In the genomic region with DNA sequence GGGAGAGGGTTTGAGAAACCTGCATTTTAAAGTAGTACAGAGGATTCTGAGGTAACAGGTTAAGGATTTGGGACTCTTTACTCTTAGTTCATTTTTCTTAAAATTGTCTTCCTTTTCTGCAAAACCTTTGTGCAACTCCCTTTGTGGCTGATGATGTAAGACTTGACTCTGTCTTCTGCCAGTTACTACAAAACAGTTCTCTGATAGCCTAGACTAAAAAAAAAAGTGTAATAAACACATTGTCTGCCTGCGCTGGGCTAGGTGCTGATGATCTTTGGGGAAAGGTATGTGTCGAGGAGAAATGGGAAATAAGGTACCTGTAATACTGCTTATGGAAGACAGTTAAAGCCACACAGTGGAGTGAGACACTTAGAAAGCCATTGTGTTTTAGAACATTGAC, we compare ENCODE assay signal across 20 cellular contexts. TPM values are rescaled to one million over a fixed set of nuclear protein-coding genes. Genes with fewer than 3 reads are reported as not detected.
DNase-seq lines count a peak whose midpoint lies in the region; ATAC-seq and TF ChIP-seq lines count a peak whose summit lies in the region.
"Had no signal": no experiment of that assay in that cellular context is flagged by ENCODE, and none has a peak within 500 bp of the region (broad histone marks: within the 10 kb centered on the region; RNA-seq: fewer than 3 reads in every experiment).

No MANE protein-coding gene starts in this region.

- peak overlapping the region; percentile 27 for H3K27ac Mint-ChIP-seq in osteocyte (ENCODE audit: unreplicated experiment)
- H3K27ac Mint-ChIP-seq in WTC11, result no peak overlapping the region
- no peak overlapping the region for H3K27ac Mint-ChIP-seq in H9
- H3K27ac Mint-ChIP-seq: activated T-helper 2 cell treated with anti-CD3 and anti-CD28 coated beads, Interferon-gamma antibody, Interleukin-2, Interleukin-4, amounts not matched to agents 10 μg/mL and 5 μg/mL and 100 μg/mL, durations not matched to agents 14 hours and 24 hours and 36 hours had no signal

- no peaks in the 10 kb centered on the region for H3K9me2 ChIP-seq in GM23248 (ENCODE audit: insufficient read depth)
- H3K9me2 ChIP-seq: SK-N-SH had no signal

- peak overlapping the region; percentile 43; the same call in 1 of the 2 replicates for H3K9ac ChIP-seq in GM23248
- no peak overlapping the region for H3K9ac ChIP-seq in H9 (ENCODE audit: extremely low read depth, insufficient read length, low read length)
- H3K9ac ChIP-seq: SK-N-SH had no signal

- H3K9me3 ChIP-seq in GM23248 (ENCODE audit: low read depth) (no peaks in the 10 kb centered on the region), ovary (no peaks in the 10 kb centered on the region), H9 (ENCODE audit: control insufficient read depth, low read depth, low read length) (peaks cover 10% of the 10 kb centered on the region)
- H3K9me3 ChIP-seq: left lung, SK-N-SH had no signal

- H3K23me2 ChIP-seq in H9 (ENCODE audit: insufficient read length, low read depth, low read length, poor library complexity, severe bottlenecking), result no peaks in the 10 kb centered on the region

- H3K4ac ChIP-seq in H9 (ENCODE audit: low read depth, low read length), result no peak overlapping the region

- H3K4me1 ChIP-seq in GM23248 (ENCODE audit: insufficient read depth) (peaks cover 20% of the 10 kb centered on the region), ovary (ENCODE audit: insufficient read depth) (no peaks in the 10 kb centered on the region), H9 (ENCODE audit: insufficient read depth, low read length) (no peaks in the 10 kb centered on the region)

- H3K4me3 Mint-ChIP-seq in osteocyte (ENCODE audit: unreplicated experiment) (no peak overlapping the region), WTC11 (no peak overlapping the region), H9 (no peak overlapping the region)

- peak; percentile 47 for DNase-seq in GM23248
- DNase-seq in NOMO-1 treated with dmso at 0.1 percent for 144 hours (lab: John Stamatoyannopoulos, UW; ENCODE audit: unreplicated experiment), result peak; percentile 63
- peak; percentile 38 for DNase-seq in choroid plexus epithelial cell (ENCODE audit: low read depth)
- no peak for DNase-seq in osteocyte (ENCODE audit: extremely low spot score, unreplicated experiment)
- DNase-seq in WTC11 (ENCODE audit: low spot score), result no peak
- DNase-seq in ovary, result no peak
- no peak for DNase-seq in stimulated activated CD4-positive, alpha-beta T cell treated with anti-CD3 and anti-CD28 coated beads, Interleukin-12 subunit alpha, Interleukin-12 subunit beta, amount 100 ng/mL, for 4 hours
- no peak for DNase-seq in H9
- DNase-seq: activated CD4-positive, alpha-beta T cell treated with anti-CD3 and anti-CD28 coated beads for 4 hours; amniotic stem cell; COR-L47; left lung; NCI-H2081 treated with DMSO at 0.1 percent for 48 hours; NCI-H524; PC-3; SK-N-SH; small intestine; stimulated activated CD4-positive, alpha-beta T cell treated with anti-CD3 and anti-CD28 coated beads, Interleukin-4, amount 100 ng/mL, for 4 hours had no signal

- H3K4me3 ChIP-seq in GM23248, result no peak overlapping the region
- no peak overlapping the region for H3K4me3 ChIP-seq in choroid plexus epithelial cell (ENCODE audit: low read depth, low read length)
- H3K4me3 ChIP-seq in ovary, result no peak overlapping the region
- H3K4me3 ChIP-seq: left lung had no signal

- H3K79me2 ChIP-seq in GM23248 (ENCODE audit: insufficient read depth) (no peaks in the 10 kb centered on the region), H9 (ENCODE audit: insufficient read depth, low read length) (no peaks in the 10 kb centered on the region)

- no peak overlapping the region for H2BK5ac ChIP-seq in H9 (ENCODE audit: insufficient read length, low read length)

- H3K18ac ChIP-seq in H9 (ENCODE audit: insufficient read length, low read depth, low read length), result no peak overlapping the region

- H3K27me3 Mint-ChIP-seq in osteocyte (ENCODE audit: unreplicated experiment), result no peaks in the 10 kb centered on the region
- no peaks in the 10 kb centered on the region for H3K27me3 Mint-ChIP-seq in WTC11 (ENCODE audit: low read depth)
- H3K27me3 Mint-ChIP-seq in H9 (ENCODE audit: low read depth), result no peaks in the 10 kb centered on the region

- H2AK5ac ChIP-seq in H9 (ENCODE audit: insufficient read length, low read length), result no peak overlapping the region

- CTCF ChIA-PET in WTC11 (lab: Charles Lee), result no interaction called here

- H3K36me3 Mint-ChIP-seq in osteocyte (ENCODE audit: unreplicated experiment) (peaks cover 15% of the 10 kb centered on the region), WTC11 (peaks cover 2% of the 10 kb centered on the region; the same call in 1 of the 2 replicates), H9 (ENCODE audit: insufficient read depth in 1 of 3, low read depth in 3 of 3) (peaks cover 0 to 17% (median 0%) of the 10 kb centered on the region in 3 experiments; a peak in 2 of 7 replicates)

- H3K4me2 ChIP-seq in GM23248 (ENCODE audit: unreplicated experiment) (peak overlapping the region; percentile 50), H9 (ENCODE audit: insufficient read depth, insufficient read length, low read length) (no peak overlapping the region)
- H3K4me2 ChIP-seq: SK-N-SH had no signal

- H3K36me3 ChIP-seq in GM23248 (ENCODE audit: low read depth) (no peaks in the 10 kb centered on the region), ovary (no peaks in the 10 kb centered on the region)

- no peak overlapping the region for H4K91ac ChIP-seq in H9 (ENCODE audit: insufficient read length, low read depth, low read length)

- ATAC-seq in WTC11, result no peak
- ATAC-seq: HepG2, PC-3 had no signal

- no peak overlapping the region for H2BK20ac ChIP-seq in H9 (ENCODE audit: low read depth, low read length, poor library complexity, severe bottlenecking)

- no peak overlapping the region for H3K14ac ChIP-seq in H9 (ENCODE audit: insufficient read depth, low read length)

- intact Hi-C loops in ovary (cut with DNase I), result no loop called here

- 14 to 19% methylated on average over 2 of the region's 2 CpGs for WGBS in GM23248 (ENCODE audit: low coverage in 1 of 2, low lambda C conversion rate in 2 of 2, missing lambda C conversion rate in 2 of 2), 2 experiments
- WGBS in ovary, 3 donors, result 59 to 76% (median 61%) methylated on average over 2 of the region's 2 CpGs
- no CpG with 5 or more reads among the region's 2 CpGs for WGBS in H9 (ENCODE audit: extremely low coverage, insufficient read length, low lambda C conversion rate)

- no peak overlapping the region for H3T11ph ChIP-seq in H9 (ENCODE audit: low read length)

- H2BK120ac ChIP-seq in H9 (ENCODE audit: low read depth, low read length, poor library complexity, severe bottlenecking), result no peak overlapping the region

- H3K9me3 Mint-ChIP-seq in osteocyte (ENCODE audit: unreplicated experiment) (no peaks in the 10 kb centered on the region), WTC11 (no peaks in the 10 kb centered on the region), H9 (peaks cover 2 to 61% of the 10 kb centered on the region in 2 experiments)
- H3K9me3 Mint-ChIP-seq: activated T-helper 2 cell treated with anti-CD3 and anti-CD28 coated beads, Interferon-gamma antibody, Interleukin-2, Interleukin-4, amounts not matched to agents 10 μg/mL and 5 μg/mL and 100 μg/mL, durations not matched to agents 14 hours and 24 hours and 36 hours had no signal

- peaks cover 5% of the 10 kb centered on the region for H3K4me1 Mint-ChIP-seq in osteocyte (ENCODE audit: unreplicated experiment)
- H3K4me1 Mint-ChIP-seq in WTC11, result no peaks in the 10 kb centered on the region
- H3K4me1 Mint-ChIP-seq in H9, result no peaks in the 10 kb centered on the region

- H3F3A ChIP-seq in GM23248 (ENCODE audit: insufficient read depth), result peaks cover 12% of the 10 kb centered on the region; the same call in 1 of the 2 replicates

- in situ Hi-C loops in GM23248 (cut with MboI), result no loop called here

- H3K79me1 ChIP-seq in H9 (ENCODE audit: insufficient read depth, low read depth, low read length, poor library complexity, severe bottlenecking), result no peaks in the 10 kb centered on the region

- no peak for TF ChIP-seq POLR2A in ovary (IDR thresholded peaks at IDR 0.05)

- no peak overlapping the region for H3K23ac ChIP-seq in H9 (ENCODE audit: insufficient read length, low read depth, low read length)

- TF ChIP-seq EP300 in ovary (IDR thresholded peaks at IDR 0.05), result no peak

- H2BK15ac ChIP-seq in H9 (ENCODE audit: low read depth, low read length), result no peak overlapping the region

- TF ChIP-seq CTCF in choroid plexus epithelial cell (conservative IDR thresholded peaks at IDR 0.05; ENCODE audit: low read depth, low read length), result no peak
- no peak for TF ChIP-seq CTCF in osteocyte (IDR thresholded peaks at IDR 0.05)
- TF ChIP-seq CTCF in WTC11 (IDR thresholded peaks at IDR 0.05), result no peak
- no peak for TF ChIP-seq CTCF in ovary (IDR thresholded peaks at IDR 0.05)
- no peak for TF ChIP-seq CTCF in H9 (conservative IDR thresholded peaks at IDR 0.05)

- H2AFZ ChIP-seq in GM23248 (no peak overlapping the region), H9 (ENCODE audit: low read length) (no peak overlapping the region)

- H3K27ac ChIP-seq in GM23248, result peak overlapping the region; percentile 43
- peak overlapping the region in 1 of 2 donors; percentile 27 for H3K27ac ChIP-seq in ovary
- no peak overlapping the region for H3K27ac ChIP-seq in H9 (ENCODE audit: insufficient read length, low read depth, low read length)

- no peak overlapping the region for H4K8ac ChIP-seq in H9 (replicated peaks; ENCODE audit: insufficient read length, low read depth, low read length)

- POLR2A ChIA-PET in WTC11 (lab: Charles Lee), result interaction anchor here (0.7 kb wide), 1 partner anchor 166 kb away, joined by 3 read pairs; no protein-coding TSS in a partner anchor

- H4K20me1 ChIP-seq in GM23248 (ENCODE audit: insufficient read depth) (no peaks in the 10 kb centered on the region), H9 (ENCODE audit: control insufficient read depth, insufficient read depth, insufficient read length) (no peaks in the 10 kb centered on the region)

- no peak overlapping the region for H3K56ac ChIP-seq in H9 (ENCODE audit: insufficient read length, low read depth, low read length)

- H4K5ac ChIP-seq in H9 (ENCODE audit: insufficient read length, low read depth, low read length), result no peak overlapping the region

- H2BK12ac ChIP-seq in H9 (ENCODE audit: insufficient read length, low read depth, low read length), result no peak overlapping the region

- H3K27me3 ChIP-seq in GM23248 (replicated peaks; ENCODE audit: insufficient read depth), result no peaks in the 10 kb centered on the region
- no peaks in the 10 kb centered on the region for H3K27me3 ChIP-seq in ovary
- H3K27me3 ChIP-seq in H9 (ENCODE audit: insufficient read depth, low read length), result no peaks in the 10 kb centered on the region
- H3K27me3 ChIP-seq: left lung had no signal

TF ChIP-seq in WTC11, 78 proteins besides CTCF, POLR2A, EP300 and RAD21 (continues in another document):
- no peak for TF ChIP-seq ZNF219 (CRISPR knock-in tag; IDR thresholded peaks at IDR 0.05; ENCODE audit: borderline replicate concordance)

RNA-seq across cellular contexts. Expression of a gene that starts 28.7 kb away (rescaled TPM):
- 51.2 and 55.8 TPM in 2 replicates for total RNA-seq in GM23248 (2014; rRNA removed; shearing (Covaris generic))
- polyA plus RNA-seq in GM23248 (2016; fragmentation: Nextera tagmentation; extraction: Ambion mirVana) (47.2 and 47.9 TPM in 2 replicates), ovary (100 to 1,000 TPM in 1 of 2 donors, 10 to 100 TPM in 1; 38.4 to 104 TPM)
- total RNA-seq in osteocyte (78.7 and 79.4 TPM in 2 replicates), WTC11 (2021) (10.5 to 11.1 TPM (median 10.8 TPM) in 3 replicates), ovary (10 to 100 TPM; 33.0 to 79.5 (median 48.1) TPM), H9 (2021) (13.4 and 14.4 TPM in 2 replicates)

Comparison
In these comparisons a context has a peak if more than half of its experiments do, and no peak if none do; other contexts are left out.
1. DNase-seq: peak in GM23248 (single experiment), NOMO-1 treated with dmso at 0.1 percent for 144 hours (single experiment) and choroid plexus epithelial cell (single experiment); none in osteocyte (single experiment), WTC11 (single experiment), ovary (0 of 5), stimulated activated CD4-positive, alpha-beta T cell treated with anti-CD3 and anti-CD28 coated beads, Interleukin-12 subunit alpha, Interleukin-12 subunit beta, amount 100 ng/mL, for 4 hours (single experiment) and H9 (single experiment).